31 cellular contexts compared by ENCODE assay signal in genomic region chr16:54985156-54985555, GRCh38. TPM values are rescaled to one million over a fixed set of nuclear protein-coding genes. Genes with fewer than 3 reads are reported as not detected.
"Had no signal": no experiment of that assay in that cellular context is flagged by ENCODE, and none has a peak within 500 bp of the region (broad histone marks: within the 10 kb centered on the region; RNA-seq: fewer than 3 reads in every experiment).

No MANE protein-coding gene starts in this region.

- H3K4me3 Mint-ChIP-seq: activated CD4-positive, alpha-beta memory T cell treated with anti-CD3 and anti-CD28 coated beads for 36 hours; activated CD4-positive, alpha-beta T cell treated with anti-CD3 and anti-CD28 coated beads for 36 hours; activated CD4-positive, alpha-beta T cell treated with anti-CD3 and anti-CD28 coated beads, Interleukin-2, amount 10 ng/mL, durations not matched to agents 24 days and 14 days; activated CD8-positive, alpha-beta T cell treated with anti-CD3 and anti-CD28 coated beads, Interleukin-2, amount 10 ng/mL, durations not matched to agents 7 days and 5 days; activated naive CD4-positive, alpha-beta T cell treated with anti-CD3 and anti-CD28 coated beads, Interleukin-2, amount 10 ng/mL, durations not matched to agents 7 days and 5 days; activated naive CD8-positive, alpha-beta T cell treated with anti-CD3 and anti-CD28 coated beads, Interleukin-2, amount 10 ng/mL, durations not matched to agents 7 days and 5 days; activated T-cell treated with anti-CD3 and anti-CD28 coated beads, Interleukin-2, amount 50 U/mL, for 24 hours; activated T-cell treated with anti-CD3 and anti-CD28 coated beads, Interleukin-2, amount 50 U/mL, for 72 hours; brain had no signal

- H3K27me3 Mint-ChIP-seq: activated CD4-positive, alpha-beta memory T cell treated with anti-CD3 and anti-CD28 coated beads for 36 hours; activated CD4-positive, alpha-beta T cell treated with anti-CD3 and anti-CD28 coated beads for 36 hours; activated CD4-positive, alpha-beta T cell treated with anti-CD3 and anti-CD28 coated beads, Interleukin-2, amount 10 ng/mL, durations not matched to agents 24 days and 14 days; activated naive CD4-positive, alpha-beta T cell treated with anti-CD3 and anti-CD28 coated beads, Interleukin-2, amount 10 ng/mL, durations not matched to agents 7 days and 5 days; activated naive CD8-positive, alpha-beta T cell treated with anti-CD3 and anti-CD28 coated beads, Interleukin-2, amount 10 ng/mL, durations not matched to agents 7 days and 5 days had no signal

- H3K27me3 ChIP-seq: ascending aorta, breast epithelium, cardiac muscle cell, colonic mucosa had no signal

- H3K9me3 ChIP-seq: ascending aorta, breast epithelium, colonic mucosa, esophagus squamous epithelium, gastroesophageal sphincter had no signal

- H3K27ac ChIP-seq: ascending aorta, breast epithelium, cardiac muscle cell, colonic mucosa, epithelial cell of prostate, esophagus squamous epithelium, gastroesophageal sphincter had no signal

- H3K4me1 Mint-ChIP-seq: activated CD4-positive, alpha-beta T cell treated with anti-CD3 and anti-CD28 coated beads for 36 hours; activated CD4-positive, alpha-beta T cell treated with anti-CD3 and anti-CD28 coated beads, Interleukin-2, amount 10 ng/mL, durations not matched to agents 24 days and 14 days; activated naive CD4-positive, alpha-beta T cell treated with anti-CD3 and anti-CD28 coated beads, Interleukin-2, amount 10 ng/mL, durations not matched to agents 7 days and 5 days; activated naive CD8-positive, alpha-beta T cell treated with anti-CD3 and anti-CD28 coated beads, Interleukin-2, amount 10 ng/mL, durations not matched to agents 7 days and 5 days had no signal

- H3K4me3 ChIP-seq: ascending aorta, breast epithelium, cardiac muscle cell, colonic mucosa, esophagus squamous epithelium, gastroesophageal sphincter had no signal

- DNase-seq: activated CD4-positive, alpha-beta memory T cell treated with anti-CD3 and anti-CD28 coated beads for 36 hours; activated CD4-positive, alpha-beta T cell treated with anti-CD3 and anti-CD28 coated beads for 36 hours; activated CD4-positive, alpha-beta T cell treated with anti-CD3 and anti-CD28 coated beads, Interleukin-2, amount 10 ng/mL, durations not matched to agents 24 days and 14 days; activated CD4-positive, CD25-positive, alpha-beta regulatory T cell; activated CD4-positive, CD25-positive, alpha-beta regulatory T cell treated with anti-CD3 and anti-CD28 coated beads, Interleukin-2, amount 50 U/mL, for 72 hours; activated CD8-positive, alpha-beta memory T cell treated with anti-CD3 and anti-CD28 coated beads, Interleukin-2, amount 50 U/mL, for 48 hours; activated CD8-positive, alpha-beta T cell treated with anti-CD3 and anti-CD28 coated beads, Interleukin-2, amount 10 ng/mL, durations not matched to agents 7 days and 5 days; activated gamma-delta T cell; activated naive CD4-positive, alpha-beta T cell; activated naive CD4-positive, alpha-beta T cell treated with anti-CD3 and anti-CD28 coated beads, Interleukin-2, amount 10 ng/mL, durations not matched to agents 7 days and 5 days; activated naive CD8-positive, alpha-beta T cell treated with anti-CD3 and anti-CD28 coated beads, Interleukin-2, amount 10 ng/mL, durations not matched to agents 7 days and 5 days; activated T-cell treated with anti-CD3 and anti-CD28 coated beads for 4 hours; activated T-cell treated with anti-CD3 and anti-CD28 coated beads, Interleukin-2, amount 50 U/mL, for 24 hours; activated T-cell treated with anti-CD3 and anti-CD28 coated beads, Interleukin-2, amount 50 U/mL, for 72 hours; central memory CD4-positive, alpha-beta T cell; cerebellar nuclear complex; colonic mucosa; effector CD8-positive, alpha-beta T cell; esophagus squamous epithelium; foreskin melanocyte; head of caudate nucleus; T-helper 2 cell had no signal

- H3K36me3 Mint-ChIP-seq: activated CD4-positive, alpha-beta memory T cell treated with anti-CD3 and anti-CD28 coated beads for 36 hours; activated naive CD4-positive, alpha-beta T cell treated with anti-CD3 and anti-CD28 coated beads, Interleukin-2, amount 10 ng/mL, durations not matched to agents 7 days and 5 days; activated naive CD4-positive, alpha-beta T cell treated with anti-CD3 and anti-CD28 coated beads, Interleukin-2, amount 50 U/mL, for 72 hours; activated naive CD8-positive, alpha-beta T cell treated with anti-CD3 and anti-CD28 coated beads, Interleukin-2, amount 10 ng/mL, durations not matched to agents 7 days and 5 days; brain had no signal

- H3K36me3 ChIP-seq: ascending aorta, breast epithelium, cardiac muscle cell, colonic mucosa, esophagus squamous epithelium, gastroesophageal sphincter had no signal

- H3K9me3 Mint-ChIP-seq: activated CD4-positive, alpha-beta memory T cell treated with anti-CD3 and anti-CD28 coated beads for 36 hours; activated CD4-positive, alpha-beta T cell treated with anti-CD3 and anti-CD28 coated beads, Interleukin-2, amount 10 ng/mL, durations not matched to agents 24 days and 14 days; activated naive CD4-positive, alpha-beta T cell treated with anti-CD3 and anti-CD28 coated beads, Interleukin-2, amount 10 ng/mL, durations not matched to agents 7 days and 5 days; activated naive CD4-positive, alpha-beta T cell treated with anti-CD3 and anti-CD28 coated beads, Interleukin-2, amount 50 U/mL, for 72 hours; activated naive CD8-positive, alpha-beta T cell treated with anti-CD3 and anti-CD28 coated beads, Interleukin-2, amount 10 ng/mL, durations not matched to agents 7 days and 5 days; activated T-cell treated with anti-CD3 and anti-CD28 coated beads, Interleukin-2, amount 50 U/mL, for 24 hours; activated T-cell treated with anti-CD3 and anti-CD28 coated beads, Interleukin-2, amount 50 U/mL, for 72 hours had no signal

- ATAC-seq: activated CD4-positive, alpha-beta T cell treated with anti-CD3 and anti-CD28 coated beads for 36 hours; activated CD8-positive, alpha-beta T cell treated with anti-CD3 and anti-CD28 coated beads, Interleukin-2, amount 10 ng/mL, durations not matched to agents 7 days and 5 days; activated naive CD4-positive, alpha-beta T cell treated with anti-CD3 and anti-CD28 coated beads, Interleukin-2, amount 50 U/mL, for 72 hours; activated T-cell treated with anti-CD3 and anti-CD28 coated beads, Interleukin-2, amount 50 U/mL, for 72 hours; gastroesophageal sphincter had no signal

- H3K4me1 ChIP-seq: ascending aorta, breast epithelium, colonic mucosa, esophagus squamous epithelium, gastroesophageal sphincter had no signal

- H3K27ac Mint-ChIP-seq: activated CD4-positive, alpha-beta memory T cell treated with anti-CD3 and anti-CD28 coated beads for 36 hours; activated CD4-positive, alpha-beta T cell treated with anti-CD3 and anti-CD28 coated beads for 36 hours; activated CD4-positive, alpha-beta T cell treated with anti-CD3 and anti-CD28 coated beads, Interleukin-2, amount 10 ng/mL, durations not matched to agents 24 days and 14 days; activated CD8-positive, alpha-beta T cell treated with anti-CD3 and anti-CD28 coated beads, Interleukin-2, amount 10 ng/mL, durations not matched to agents 7 days and 5 days; activated naive CD4-positive, alpha-beta T cell treated with anti-CD3 and anti-CD28 coated beads, Interleukin-2, amount 10 ng/mL, durations not matched to agents 7 days and 5 days; activated naive CD4-positive, alpha-beta T cell treated with anti-CD3 and anti-CD28 coated beads, Interleukin-2, amount 50 U/mL, for 72 hours; activated naive CD8-positive, alpha-beta T cell treated with anti-CD3 and anti-CD28 coated beads, Interleukin-2, amount 10 ng/mL, durations not matched to agents 7 days and 5 days; activated T-cell treated with anti-CD3 and anti-CD28 coated beads, Interleukin-2, amount 50 U/mL, for 24 hours; activated T-cell treated with anti-CD3 and anti-CD28 coated beads, Interleukin-2, amount 50 U/mL, for 72 hours; brain had no signal

RNA-seq across cellular contexts. Expression of gene IRX5, which starts 54.5 kb away (rescaled TPM):
- total RNA-seq: activated CD4-positive, alpha-beta T cell treated with anti-CD3 and anti-CD28 coated beads for 36 hours; activated CD8-positive, alpha-beta T cell treated with anti-CD3 and anti-CD28 coated beads, Interleukin-2, amount 10 ng/mL, durations not matched to agents 7 days and 5 days; activated naive CD4-positive, alpha-beta T cell treated with anti-CD3 and anti-CD28 coated beads, Interleukin-2, amount 50 U/mL, for 72 hours; activated naive CD8-positive, alpha-beta T cell treated with anti-CD3 and anti-CD28 coated beads, Interleukin-2, amount 10 ng/mL, durations not matched to agents 7 days and 5 days; ascending aorta; endothelial cell of umbilical vein; fibroblast of villous mesenchyme had no signal
- polyA plus RNA-seq: endothelial cell of umbilical vein had no signal
